ENCODE assay signal across 11 cellular contexts in genomic region chr10:77409697-77410471, GRCh38.
DNase-seq lines count a peak whose midpoint lies in the region; ATAC-seq and TF ChIP-seq lines count a peak whose summit lies in the region.
"Had no signal": no experiment of that assay in that cellular context is flagged by ENCODE, and none has a peak within 500 bp of the region (broad histone marks: within the 10 kb centered on the region; RNA-seq: fewer than 3 reads in every experiment).

No MANE protein-coding gene starts in this region.

- H3K27ac ChIP-seq in coronary artery (peak overlapping the region; percentile 4 to 67), thyroid gland (no peak overlapping the region)

- H3K27me3 ChIP-seq in thyroid gland = no peaks in the 10 kb centered on the region

- H3K4me1 Mint-ChIP-seq in activated CD4-positive, alpha-beta T cell treated with anti-CD3 and anti-CD28 coated beads for 36 hours = no peaks in the 10 kb centered on the region

- H3K4me3 ChIP-seq in coronary artery (peak overlapping the region; percentile 26), thyroid gland (replicated peaks in 1 of 3) (no peak overlapping the region)

- POLR2A ChIA-PET in activated CD4-positive, alpha-beta T cell treated with anti-CD3 and anti-CD28 coated beads for 36 hours (lab: Charles Lee) = no interaction called here

- ATAC-seq in GM18873 (IDR thresholded peaks at IDR 0.05; ENCODE audit: low FRiP score, unreplicated experiment) = no peak
- no peak for ATAC-seq in activated CD4-positive, alpha-beta T cell treated with anti-CD3 and anti-CD28 coated beads for 36 hours

- CTCF ChIA-PET in activated CD4-positive, alpha-beta T cell treated with anti-CD3 and anti-CD28 coated beads for 36 hours (lab: Charles Lee) = interaction anchor here (0.5 to 0.6 kb wide), 2 partner anchors 328 to 783 kb away, joined by 3 read pairs; no protein-coding TSS in a partner anchor

- intact Hi-C loops in thyroid gland (cut with DNase I) = no loop called here
- intact Hi-C loops in activated CD4-positive, alpha-beta T cell treated with anti-CD3 and anti-CD28 coated beads for 36 hours (cut with DNase I, micrococcal nuclease) = no loop called here

- H3K4me1 ChIP-seq in thyroid gland = peaks cover 14 to 22% of the 10 kb centered on the region in 2 donors

- no peak overlapping the region for H3K4me3 Mint-ChIP-seq in activated CD4-positive, alpha-beta T cell treated with anti-CD3 and anti-CD28 coated beads for 36 hours

- WGBS in thyroid gland, 2 donors = 31 to 32% methylated on average over 5 of the region's 7 CpGs

- TF ChIP-seq CTCF in coronary artery (IDR thresholded peaks at IDR 0.05) (no peak), thyroid gland (IDR thresholded peaks at IDR 0.05) (no peak)

- H3K36me3 Mint-ChIP-seq in activated CD4-positive, alpha-beta T cell treated with anti-CD3 and anti-CD28 coated beads for 36 hours (ENCODE audit: low read depth) = no peaks in the 10 kb centered on the region

- no peaks in the 10 kb centered on the region for H3K9me3 ChIP-seq in thyroid gland

- H3K27me3 Mint-ChIP-seq in activated CD4-positive, alpha-beta T cell treated with anti-CD3 and anti-CD28 coated beads for 36 hours = peaks cover 3% of the 10 kb centered on the region

- H3K27ac Mint-ChIP-seq in activated CD4-positive, alpha-beta T cell treated with anti-CD3 and anti-CD28 coated beads for 36 hours = no peak overlapping the region

- H3K36me3 ChIP-seq in thyroid gland = no peaks in the 10 kb centered on the region

- no peaks in the 10 kb centered on the region for H3K9me3 Mint-ChIP-seq in activated CD4-positive, alpha-beta T cell treated with anti-CD3 and anti-CD28 coated beads for 36 hours (ENCODE audit: low read depth)

- peak; percentile 48 for DNase-seq in SKM-1 treated with dmso at 0.1 percent for 144 hours (lab: John Stamatoyannopoulos, UW; ENCODE audit: unreplicated experiment)
- no peak for DNase-seq in SKM-1 (lab: John Stamatoyannopoulos, UW; ENCODE audit: unreplicated experiment)
- DNase-seq in NCI-H2107 (lab: John Stamatoyannopoulos, UW) = peak; percentile 69
- no peak for DNase-seq in coronary artery (ENCODE audit: low spot score)
- peak; percentile 88 to 92 for DNase-seq in thyroid gland
- no peak for DNase-seq in glomerular visceral epithelial cell (ENCODE audit: extremely low spot score)
- DNase-seq in activated CD4-positive, alpha-beta T cell treated with anti-CD3 and anti-CD28 coated beads for 36 hours = no peak
- DNase-seq: AML-193; stimulated activated CD4-positive, alpha-beta T cell treated with anti-CD3 and anti-CD28 coated beads, Interleukin-4, amount 100 ng/mL, for 4 hours; T-helper 1 cell had no signal

- no peak for TF ChIP-seq POLR2A in thyroid gland (IDR thresholded peaks at IDR 0.05)

Comparison
In these comparisons a context has a peak if more than half of its experiments do, and no peak if none do; other contexts are left out.
1. DNase-seq: peak in SKM-1 treated with dmso at 0.1 percent for 144 hours (single experiment), NCI-H2107 (single experiment) and thyroid gland (2 of 2); none in SKM-1 (single experiment), coronary artery (single experiment), glomerular visceral epithelial cell (single experiment) and activated CD4-positive, alpha-beta T cell treated with anti-CD3 and anti-CD28 coated beads for 36 hours (single experiment).
2. H3K27ac ChIP-seq: peak in coronary artery (2 of 2); none in thyroid gland (0 of 3).